ENCODE assay signal across 8 cellular contexts in genomic region chr1:40450491-40451237, GRCh38. TPM values are rescaled to one million over a fixed set of nuclear protein-coding genes. Genes with fewer than 3 reads are reported as not detected.
DNase-seq lines count a peak whose midpoint lies in the region; ATAC-seq and TF ChIP-seq lines count a peak whose summit lies in the region.

No MANE protein-coding gene starts in this region.

- peaks cover 3% of the 10 kb centered on the region for H3K36me3 Mint-ChIP-seq in T-helper 17 cell (ENCODE audit: low read depth)

- H3K36me3 ChIP-seq in BE2C (no peaks in the 10 kb centered on the region), iPS-18a (ENCODE audit: control insufficient read depth, low read depth, low read length) (peaks cover 7% of the 10 kb centered on the region), skeletal muscle tissue (ENCODE audit: control insufficient read depth in 3 of 3, insufficient read depth in 3 of 3, low read length in 3 of 3) (no peaks in the 10 kb centered on the region)

- H3K27me3 ChIP-seq in BE2C = no peaks in the 10 kb centered on the region
- H3K27me3 ChIP-seq in iPS-18a (ENCODE audit: control insufficient read depth, insufficient read depth, low read length) = no peaks in the 10 kb centered on the region
- H3K27me3 ChIP-seq in skeletal muscle tissue (ENCODE audit: control insufficient read depth in 3 of 3, insufficient read depth in 3 of 3, low read length in 3 of 3) = no peaks in the 10 kb centered on the region

- peak overlapping the region; percentile 90 for H3K4me3 Mint-ChIP-seq in T-helper 17 cell

- DNase-seq in BE2C (peak; percentile 13), T-helper 17 cell (peak; percentile 31 to 60 (median 31)), anterior cingulate cortex (lab: John Stamatoyannopoulos, UW) (peak in 43 of 58 donors; percentile 1 to 71 (median 33)), COLO829 (ENCODE audit: low spot score) (no peak)

- H3K27ac ChIP-seq in iPS-18a (ENCODE audit: low read length) = peak overlapping the region; percentile 25
- H3K27ac ChIP-seq in skeletal muscle tissue (ENCODE audit: low read depth, low read length) = peak overlapping the region; percentile 56

- H3K9ac ChIP-seq in iPS-18a (ENCODE audit: low read length) (peak overlapping the region; percentile 77), skeletal muscle tissue (ENCODE audit: low read depth in 1 of 3, low read length in 3 of 3) (peak overlapping the region; percentile 73 to 81 (median 79))

- H3K4me1 ChIP-seq in BE2C = no peaks in the 10 kb centered on the region
- H3K4me1 ChIP-seq in iPS-18a (ENCODE audit: control insufficient read depth, low read depth, low read length) = peaks cover 12% of the 10 kb centered on the region
- H3K4me1 ChIP-seq in skeletal muscle tissue (ENCODE audit: control insufficient read depth in 3 of 3, insufficient read depth in 3 of 3, low read length in 3 of 3) = peaks cover 7 to 16% (median 10%) of the 10 kb centered on the region in 3 donors

- ATAC-seq in GM19351 (IDR thresholded peaks at IDR 0.05; ENCODE audit: unreplicated experiment) (peak; percentile 51), HG03571 (IDR thresholded peaks at IDR 0.05; ENCODE audit: unreplicated experiment) (peak; percentile 27), T-helper 17 cell (peak; percentile 72)

- H3K27ac Mint-ChIP-seq in T-helper 17 cell = peak overlapping the region; percentile 92

- H3K27me3 Mint-ChIP-seq in T-helper 17 cell = no peaks in the 10 kb centered on the region

- H3K4me3 ChIP-seq in BE2C (ENCODE audit: low read depth, low read length) = peak overlapping the region; percentile 78
- H3K4me3 ChIP-seq in iPS-18a (ENCODE audit: low read length) = peak overlapping the region; percentile 81
- peak overlapping the region; percentile 88 to 90 (median 89) for H3K4me3 ChIP-seq in skeletal muscle tissue (ENCODE audit: low read length in 3 of 3)

- no peak for TF ChIP-seq CTCF in BE2C (IDR thresholded peaks at IDR 0.05; ENCODE audit: low read depth, low read length)

- H3K9me3 ChIP-seq in BE2C (no peaks in the 10 kb centered on the region), T-helper 17 cell (ENCODE audit: control insufficient read depth, low read length, poor library complexity, severe bottlenecking) (peaks cover 12% of the 10 kb centered on the region), iPS-18a (ENCODE audit: control insufficient read depth, low read depth, low read length) (peaks cover 7% of the 10 kb centered on the region), skeletal muscle tissue (ENCODE audit: control insufficient read depth in 3 of 3, low read length in 3 of 3) (no peaks in the 10 kb centered on the region)

- peaks cover 10% of the 10 kb centered on the region for H3K4me1 Mint-ChIP-seq in T-helper 17 cell

RNA-seq across cellular contexts. Expression of gene ZFP69B, which starts 0.4 kb away (rescaled TPM):
- polyA plus RNA-seq in BE2C (2012; ENCODE audit: insufficient read depth, insufficient read length, low read depth) = 1.4 TPM
- total RNA-seq in T-helper 17 cell = 1 to 10 TPM; 2.1 to 2.8 TPM
- total RNA-seq in skeletal muscle tissue = under 0.01 TPM

RNA-seq across cellular contexts. Expression of gene ZFP69, which starts 26.4 kb away (rescaled TPM):
- polyA plus RNA-seq in BE2C (2012; ENCODE audit: insufficient read depth, insufficient read length, low read depth) = 0.56 TPM
- total RNA-seq in T-helper 17 cell (1 to 10 TPM; 3.1 to 3.4 TPM), skeletal muscle tissue (3.7 TPM)

RNA-seq across cellular contexts. Expression of gene EXO5, which starts 57.9 kb away (rescaled TPM):
- polyA plus RNA-seq in BE2C (2012; ENCODE audit: insufficient read depth, insufficient read length, low read depth) = 2.5 TPM
- 1 to 10 TPM; 4.4 to 7.4 TPM for total RNA-seq in T-helper 17 cell
- total RNA-seq in skeletal muscle tissue = 6.3 TPM
